Comparison of ENCODE assay signal across 1 cellular context in the genomic region with DNA sequence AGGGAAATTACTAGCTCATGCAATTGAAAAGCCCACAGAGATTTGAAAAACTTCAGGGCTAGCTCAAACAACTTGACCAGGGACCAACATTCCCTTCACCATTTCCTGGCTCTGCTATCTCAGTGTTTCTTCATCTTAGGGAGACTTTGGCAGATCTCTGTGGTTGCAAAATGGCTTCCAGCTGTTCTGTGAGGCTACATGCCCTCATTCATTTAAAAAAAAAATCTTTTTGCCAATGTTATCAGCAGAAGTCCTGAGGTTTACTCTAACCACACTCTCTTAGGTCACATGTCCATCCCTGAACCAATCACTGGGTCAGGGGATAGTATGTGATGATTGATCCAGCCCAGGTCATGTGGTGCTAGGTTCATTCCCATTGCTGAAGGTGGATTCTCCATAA.
A peak's percentile ranks its signal among the peaks of the same experiment; 100 is the strongest.
TF ChIP-seq lines count a peak whose summit lies in the region.

No MANE protein-coding gene starts in this region.

TF ChIP-seq in K562, 482 proteins besides CTCF, POLR2A, EP300 and RAD21 (continues in another document):
- TF ChIP-seq, protein P1, sequence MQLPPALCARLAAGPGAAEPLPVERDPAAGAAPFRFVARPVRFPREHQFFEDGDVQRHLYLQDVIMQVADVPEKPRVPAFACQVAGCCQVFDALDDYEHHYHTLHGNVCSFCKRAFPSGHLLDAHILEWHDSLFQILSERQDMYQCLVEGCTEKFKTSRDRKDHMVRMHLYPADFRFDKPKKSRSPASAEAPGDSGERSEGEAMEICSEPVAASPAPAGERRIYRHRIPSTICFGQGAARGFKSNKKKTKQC (CRISPR knock-in tag; IDR thresholded peaks at IDR 0.05): no peak
- TF ChIP-seq, protein P2, sequence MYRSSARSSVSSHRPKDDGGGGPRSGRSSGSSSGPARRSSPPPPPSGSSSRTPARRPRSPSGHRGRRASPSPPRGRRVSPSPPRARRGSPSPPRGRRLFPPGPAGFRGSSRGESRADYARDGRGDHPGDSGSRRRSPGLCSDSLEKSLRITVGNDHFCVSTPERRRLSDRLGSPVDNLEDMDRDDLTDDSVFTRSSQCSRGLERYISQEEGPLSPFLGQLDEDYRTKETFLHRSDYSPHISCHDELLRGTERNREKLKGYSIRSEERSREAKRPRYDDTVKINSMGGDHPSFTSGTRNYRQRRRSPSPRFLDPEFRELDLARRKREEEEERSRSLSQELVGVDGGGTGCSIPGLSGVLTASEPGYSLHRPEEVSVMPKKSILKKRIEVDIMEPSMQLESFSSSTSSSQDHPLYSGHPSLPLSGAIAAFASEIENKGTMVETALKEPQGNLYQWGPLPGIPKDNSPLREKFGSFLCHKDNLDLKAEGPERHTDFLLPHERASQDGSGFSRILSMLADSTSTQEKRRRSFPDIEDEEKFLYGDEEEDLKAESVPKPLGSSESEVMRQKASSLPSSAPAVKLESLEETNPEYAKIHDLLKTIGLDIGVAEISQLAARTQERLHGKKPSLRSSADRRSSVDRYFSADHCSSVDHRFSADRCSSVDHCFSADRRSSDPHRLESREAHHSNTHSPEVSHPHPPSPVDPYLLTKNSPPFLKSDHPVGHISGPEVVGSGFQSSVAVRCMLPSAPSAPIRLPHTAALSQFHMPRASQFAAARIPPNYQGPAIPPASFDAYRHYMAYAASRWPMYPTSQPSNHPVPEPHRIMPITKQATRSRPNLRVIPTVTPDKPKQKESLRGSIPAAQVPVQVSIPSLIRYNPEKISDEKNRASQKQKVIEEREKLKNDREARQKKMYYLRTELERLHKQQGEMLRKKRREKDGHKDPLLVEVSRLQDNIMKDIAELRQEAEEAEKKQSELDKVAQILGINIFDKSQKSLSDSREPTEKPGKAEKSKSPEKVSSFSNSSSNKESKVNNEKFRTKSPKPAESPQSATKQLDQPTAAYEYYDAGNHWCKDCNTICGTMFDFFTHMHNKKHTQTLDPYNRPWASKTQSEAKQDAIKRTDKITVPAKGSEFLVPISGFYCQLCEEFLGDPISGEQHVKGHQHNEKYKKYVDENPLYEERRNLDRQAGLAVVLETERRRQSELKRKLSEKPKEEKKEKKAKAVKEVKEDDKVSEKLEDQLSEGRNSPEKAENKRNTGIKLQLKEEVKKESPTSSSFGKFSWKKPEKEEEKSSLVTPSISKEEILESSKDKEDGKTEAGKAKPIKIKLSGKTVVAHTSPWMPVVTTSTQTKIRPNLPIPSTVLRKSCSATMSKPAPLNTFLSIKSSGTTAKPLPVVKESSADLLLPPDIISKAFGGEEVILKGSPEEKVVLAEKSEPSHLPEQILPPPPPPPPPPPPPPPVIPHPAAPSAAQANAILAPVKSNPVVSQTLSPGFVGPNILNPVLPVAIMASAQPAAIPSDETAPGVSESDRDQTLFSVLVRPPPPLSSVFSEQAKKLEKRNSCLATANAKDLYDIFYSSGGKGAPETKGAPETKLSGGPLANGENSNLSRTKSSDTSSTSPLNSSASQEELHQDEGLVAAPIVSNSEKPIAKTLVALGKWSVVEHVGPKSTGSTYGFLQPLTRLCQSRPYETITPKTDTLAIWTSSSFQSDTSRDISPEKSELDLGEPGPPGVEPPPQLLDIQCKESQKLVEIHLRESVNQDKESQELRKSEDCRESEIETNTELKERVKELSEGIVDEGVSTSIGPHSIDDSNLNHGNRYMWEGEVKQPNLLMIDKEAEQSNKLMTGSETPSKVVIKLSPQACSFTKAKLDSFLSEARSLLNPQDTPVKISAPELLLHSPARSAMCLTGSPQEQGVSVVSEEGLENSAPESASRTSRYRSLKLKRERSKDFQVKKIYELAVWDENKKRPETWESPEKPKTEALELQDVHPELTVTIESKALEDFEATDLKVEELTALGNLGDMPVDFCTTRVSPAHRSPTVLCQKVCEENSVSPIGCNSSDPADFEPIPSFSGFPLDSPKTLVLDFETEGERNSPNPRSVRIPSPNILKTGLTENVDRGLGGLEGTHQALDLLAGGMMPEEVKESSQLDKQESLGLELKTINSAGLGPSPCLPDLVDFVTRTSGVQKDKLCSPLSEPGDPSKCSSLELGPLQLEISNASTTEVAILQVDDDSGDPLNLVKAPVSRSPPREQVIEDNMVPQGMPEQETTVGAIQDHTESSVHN (IDR thresholded peaks at IDR 0.05; ENCODE audit: borderline replicate concordance in 1 of 2, low read depth in 1 of 2): no peak
- no peak for TF ChIP-seq DPF2 (IDR thresholded peaks at IDR 0.05)
- no peak for TF ChIP-seq SLC30A9 (CRISPR knock-in tag; IDR thresholded peaks at IDR 0.05)
- TF ChIP-seq, protein P3, sequence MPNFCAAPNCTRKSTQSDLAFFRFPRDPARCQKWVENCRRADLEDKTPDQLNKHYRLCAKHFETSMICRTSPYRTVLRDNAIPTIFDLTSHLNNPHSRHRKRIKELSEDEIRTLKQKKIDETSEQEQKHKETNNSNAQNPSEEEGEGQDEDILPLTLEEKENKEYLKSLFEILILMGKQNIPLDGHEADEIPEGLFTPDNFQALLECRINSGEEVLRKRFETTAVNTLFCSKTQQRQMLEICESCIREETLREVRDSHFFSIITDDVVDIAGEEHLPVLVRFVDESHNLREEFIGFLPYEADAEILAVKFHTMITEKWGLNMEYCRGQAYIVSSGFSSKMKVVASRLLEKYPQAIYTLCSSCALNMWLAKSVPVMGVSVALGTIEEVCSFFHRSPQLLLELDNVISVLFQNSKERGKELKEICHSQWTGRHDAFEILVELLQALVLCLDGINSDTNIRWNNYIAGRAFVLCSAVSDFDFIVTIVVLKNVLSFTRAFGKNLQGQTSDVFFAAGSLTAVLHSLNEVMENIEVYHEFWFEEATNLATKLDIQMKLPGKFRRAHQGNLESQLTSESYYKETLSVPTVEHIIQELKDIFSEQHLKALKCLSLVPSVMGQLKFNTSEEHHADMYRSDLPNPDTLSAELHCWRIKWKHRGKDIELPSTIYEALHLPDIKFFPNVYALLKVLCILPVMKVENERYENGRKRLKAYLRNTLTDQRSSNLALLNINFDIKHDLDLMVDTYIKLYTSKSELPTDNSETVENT (CRISPR knock-in tag; IDR thresholded peaks at IDR 0.05): no peak
- TF ChIP-seq, protein P4, sequence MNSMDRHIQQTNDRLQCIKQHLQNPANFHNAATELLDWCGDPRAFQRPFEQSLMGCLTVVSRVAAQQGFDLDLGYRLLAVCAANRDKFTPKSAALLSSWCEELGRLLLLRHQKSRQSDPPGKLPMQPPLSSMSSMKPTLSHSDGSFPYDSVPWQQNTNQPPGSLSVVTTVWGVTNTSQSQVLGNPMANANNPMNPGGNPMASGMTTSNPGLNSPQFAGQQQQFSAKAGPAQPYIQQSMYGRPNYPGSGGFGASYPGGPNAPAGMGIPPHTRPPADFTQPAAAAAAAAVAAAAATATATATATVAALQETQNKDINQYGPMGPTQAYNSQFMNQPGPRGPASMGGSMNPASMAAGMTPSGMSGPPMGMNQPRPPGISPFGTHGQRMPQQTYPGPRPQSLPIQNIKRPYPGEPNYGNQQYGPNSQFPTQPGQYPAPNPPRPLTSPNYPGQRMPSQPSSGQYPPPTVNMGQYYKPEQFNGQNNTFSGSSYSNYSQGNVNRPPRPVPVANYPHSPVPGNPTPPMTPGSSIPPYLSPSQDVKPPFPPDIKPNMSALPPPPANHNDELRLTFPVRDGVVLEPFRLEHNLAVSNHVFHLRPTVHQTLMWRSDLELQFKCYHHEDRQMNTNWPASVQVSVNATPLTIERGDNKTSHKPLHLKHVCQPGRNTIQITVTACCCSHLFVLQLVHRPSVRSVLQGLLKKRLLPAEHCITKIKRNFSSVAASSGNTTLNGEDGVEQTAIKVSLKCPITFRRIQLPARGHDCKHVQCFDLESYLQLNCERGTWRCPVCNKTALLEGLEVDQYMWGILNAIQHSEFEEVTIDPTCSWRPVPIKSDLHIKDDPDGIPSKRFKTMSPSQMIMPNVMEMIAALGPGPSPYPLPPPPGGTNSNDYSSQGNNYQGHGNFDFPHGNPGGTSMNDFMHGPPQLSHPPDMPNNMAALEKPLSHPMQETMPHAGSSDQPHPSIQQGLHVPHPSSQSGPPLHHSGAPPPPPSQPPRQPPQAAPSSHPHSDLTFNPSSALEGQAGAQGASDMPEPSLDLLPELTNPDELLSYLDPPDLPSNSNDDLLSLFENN (IDR thresholded peaks at IDR 0.05; ENCODE audit: low read depth in 2 of 2, low read length in 2 of 2): no peak
- TF ChIP-seq, protein P5, sequence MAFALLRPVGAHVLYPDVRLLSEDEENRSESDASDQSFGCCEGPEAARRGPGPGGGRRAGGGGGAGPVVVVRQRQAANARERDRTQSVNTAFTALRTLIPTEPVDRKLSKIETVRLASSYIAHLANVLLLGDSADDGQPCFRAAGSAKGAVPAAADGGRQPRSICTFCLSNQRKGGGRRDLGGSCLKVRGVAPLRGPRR (CRISPR knock-in tag; IDR thresholded peaks at IDR 0.05): no peak
- TF ChIP-seq, protein P6, sequence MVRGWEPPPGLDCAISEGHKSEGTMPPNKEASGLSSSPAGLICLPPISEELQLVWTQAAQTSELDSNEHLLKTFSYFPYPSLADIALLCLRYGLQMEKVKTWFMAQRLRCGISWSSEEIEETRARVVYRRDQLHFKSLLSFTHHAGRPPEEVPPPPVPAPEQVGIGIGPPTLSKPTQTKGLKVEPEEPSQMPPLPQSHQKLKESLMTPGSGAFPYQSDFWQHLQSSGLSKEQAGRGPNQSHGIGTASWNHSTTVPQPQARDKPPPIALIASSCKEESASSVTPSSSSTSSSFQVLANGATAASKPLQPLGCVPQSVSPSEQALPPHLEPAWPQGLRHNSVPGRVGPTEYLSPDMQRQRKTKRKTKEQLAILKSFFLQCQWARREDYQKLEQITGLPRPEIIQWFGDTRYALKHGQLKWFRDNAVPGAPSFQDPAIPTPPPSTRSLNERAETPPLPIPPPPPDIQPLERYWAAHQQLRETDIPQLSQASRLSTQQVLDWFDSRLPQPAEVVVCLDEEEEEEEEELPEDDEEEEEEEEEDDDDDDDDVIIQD (CRISPR knock-in tag; IDR thresholded peaks at IDR 0.05): no peak
- no peak for TF ChIP-seq ZZZ3 (IDR thresholded peaks at IDR 0.05)
- TF ChIP-seq CBX1 (IDR thresholded peaks at IDR 0.05; ENCODE audit: low read depth): no peak
- TF ChIP-seq SPI1 (IDR thresholded peaks at IDR 0.05; ENCODE audit: borderline replicate concordance, low read depth, low read length): no peak
- TF ChIP-seq HNRNPUL1 (IDR thresholded peaks at IDR 0.05; ENCODE audit: low read length): no peak
- TF ChIP-seq, protein P7, sequence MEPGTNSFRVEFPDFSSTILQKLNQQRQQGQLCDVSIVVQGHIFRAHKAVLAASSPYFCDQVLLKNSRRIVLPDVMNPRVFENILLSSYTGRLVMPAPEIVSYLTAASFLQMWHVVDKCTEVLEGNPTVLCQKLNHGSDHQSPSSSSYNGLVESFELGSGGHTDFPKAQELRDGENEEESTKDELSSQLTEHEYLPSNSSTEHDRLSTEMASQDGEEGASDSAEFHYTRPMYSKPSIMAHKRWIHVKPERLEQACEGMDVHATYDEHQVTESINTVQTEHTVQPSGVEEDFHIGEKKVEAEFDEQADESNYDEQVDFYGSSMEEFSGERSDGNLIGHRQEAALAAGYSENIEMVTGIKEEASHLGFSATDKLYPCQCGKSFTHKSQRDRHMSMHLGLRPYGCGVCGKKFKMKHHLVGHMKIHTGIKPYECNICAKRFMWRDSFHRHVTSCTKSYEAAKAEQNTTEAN (CRISPR knock-in tag; IDR thresholded peaks at IDR 0.05): no peak
- no peak for TF ChIP-seq FOXP1 (CRISPR knock-in tag; IDR thresholded peaks at IDR 0.05)
- TF ChIP-seq, protein P8, sequence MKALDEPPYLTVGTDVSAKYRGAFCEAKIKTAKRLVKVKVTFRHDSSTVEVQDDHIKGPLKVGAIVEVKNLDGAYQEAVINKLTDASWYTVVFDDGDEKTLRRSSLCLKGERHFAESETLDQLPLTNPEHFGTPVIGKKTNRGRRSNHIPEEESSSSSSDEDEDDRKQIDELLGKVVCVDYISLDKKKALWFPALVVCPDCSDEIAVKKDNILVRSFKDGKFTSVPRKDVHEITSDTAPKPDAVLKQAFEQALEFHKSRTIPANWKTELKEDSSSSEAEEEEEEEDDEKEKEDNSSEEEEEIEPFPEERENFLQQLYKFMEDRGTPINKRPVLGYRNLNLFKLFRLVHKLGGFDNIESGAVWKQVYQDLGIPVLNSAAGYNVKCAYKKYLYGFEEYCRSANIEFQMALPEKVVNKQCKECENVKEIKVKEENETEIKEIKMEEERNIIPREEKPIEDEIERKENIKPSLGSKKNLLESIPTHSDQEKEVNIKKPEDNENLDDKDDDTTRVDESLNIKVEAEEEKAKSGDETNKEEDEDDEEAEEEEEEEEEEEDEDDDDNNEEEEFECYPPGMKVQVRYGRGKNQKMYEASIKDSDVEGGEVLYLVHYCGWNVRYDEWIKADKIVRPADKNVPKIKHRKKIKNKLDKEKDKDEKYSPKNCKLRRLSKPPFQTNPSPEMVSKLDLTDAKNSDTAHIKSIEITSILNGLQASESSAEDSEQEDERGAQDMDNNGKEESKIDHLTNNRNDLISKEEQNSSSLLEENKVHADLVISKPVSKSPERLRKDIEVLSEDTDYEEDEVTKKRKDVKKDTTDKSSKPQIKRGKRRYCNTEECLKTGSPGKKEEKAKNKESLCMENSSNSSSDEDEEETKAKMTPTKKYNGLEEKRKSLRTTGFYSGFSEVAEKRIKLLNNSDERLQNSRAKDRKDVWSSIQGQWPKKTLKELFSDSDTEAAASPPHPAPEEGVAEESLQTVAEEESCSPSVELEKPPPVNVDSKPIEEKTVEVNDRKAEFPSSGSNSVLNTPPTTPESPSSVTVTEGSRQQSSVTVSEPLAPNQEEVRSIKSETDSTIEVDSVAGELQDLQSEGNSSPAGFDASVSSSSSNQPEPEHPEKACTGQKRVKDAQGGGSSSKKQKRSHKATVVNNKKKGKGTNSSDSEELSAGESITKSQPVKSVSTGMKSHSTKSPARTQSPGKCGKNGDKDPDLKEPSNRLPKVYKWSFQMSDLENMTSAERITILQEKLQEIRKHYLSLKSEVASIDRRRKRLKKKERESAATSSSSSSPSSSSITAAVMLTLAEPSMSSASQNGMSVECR (CRISPR knock-in tag; IDR thresholded peaks at IDR 0.05): no peak
- no peak for TF ChIP-seq HNRNPL (IDR thresholded peaks at IDR 0.05; ENCODE audit: low read depth, low read length)
- TF ChIP-seq KHSRP (IDR thresholded peaks at IDR 0.05): no peak
- TF ChIP-seq CEBPB (tag; IDR thresholded peaks at IDR 0.05): no peak
- TF ChIP-seq ZNF232 (CRISPR knock-in tag; IDR thresholded peaks at IDR 0.05): no peak
- no peak for TF ChIP-seq SAFB2 (IDR thresholded peaks at IDR 0.05; ENCODE audit: borderline replicate concordance, low read depth, low read length, severe bottlenecking)
- TF ChIP-seq, protein P9, sequence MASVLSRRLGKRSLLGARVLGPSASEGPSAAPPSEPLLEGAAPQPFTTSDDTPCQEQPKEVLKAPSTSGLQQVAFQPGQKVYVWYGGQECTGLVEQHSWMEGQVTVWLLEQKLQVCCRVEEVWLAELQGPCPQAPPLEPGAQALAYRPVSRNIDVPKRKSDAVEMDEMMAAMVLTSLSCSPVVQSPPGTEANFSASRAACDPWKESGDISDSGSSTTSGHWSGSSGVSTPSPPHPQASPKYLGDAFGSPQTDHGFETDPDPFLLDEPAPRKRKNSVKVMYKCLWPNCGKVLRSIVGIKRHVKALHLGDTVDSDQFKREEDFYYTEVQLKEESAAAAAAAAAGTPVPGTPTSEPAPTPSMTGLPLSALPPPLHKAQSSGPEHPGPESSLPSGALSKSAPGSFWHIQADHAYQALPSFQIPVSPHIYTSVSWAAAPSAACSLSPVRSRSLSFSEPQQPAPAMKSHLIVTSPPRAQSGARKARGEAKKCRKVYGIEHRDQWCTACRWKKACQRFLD (CRISPR knock-in tag; IDR thresholded peaks at IDR 0.05): 0 out of 2 replicates have a peak, but pooled peaks have one; percentile 24
- peak; percentile 91 for TF ChIP-seq RAD51 (IDR thresholded peaks at IDR 0.05; ENCODE audit: borderline replicate concordance, low read depth)
- TF ChIP-seq, protein P10, sequence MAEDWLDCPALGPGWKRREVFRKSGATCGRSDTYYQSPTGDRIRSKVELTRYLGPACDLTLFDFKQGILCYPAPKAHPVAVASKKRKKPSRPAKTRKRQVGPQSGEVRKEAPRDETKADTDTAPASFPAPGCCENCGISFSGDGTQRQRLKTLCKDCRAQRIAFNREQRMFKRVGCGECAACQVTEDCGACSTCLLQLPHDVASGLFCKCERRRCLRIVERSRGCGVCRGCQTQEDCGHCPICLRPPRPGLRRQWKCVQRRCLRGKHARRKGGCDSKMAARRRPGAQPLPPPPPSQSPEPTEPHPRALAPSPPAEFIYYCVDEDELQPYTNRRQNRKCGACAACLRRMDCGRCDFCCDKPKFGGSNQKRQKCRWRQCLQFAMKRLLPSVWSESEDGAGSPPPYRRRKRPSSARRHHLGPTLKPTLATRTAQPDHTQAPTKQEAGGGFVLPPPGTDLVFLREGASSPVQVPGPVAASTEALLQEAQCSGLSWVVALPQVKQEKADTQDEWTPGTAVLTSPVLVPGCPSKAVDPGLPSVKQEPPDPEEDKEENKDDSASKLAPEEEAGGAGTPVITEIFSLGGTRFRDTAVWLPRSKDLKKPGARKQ (CRISPR knock-in tag; IDR thresholded peaks at IDR 0.05): no peak
